Comparison of ENCODE assay signal across 18 cellular contexts in genomic region chr6:114762145-114762544, GRCh38.
A peak's percentile ranks its signal among the peaks of the same experiment; 100 is the strongest.
DNase-seq lines count a peak whose midpoint lies in the region; ATAC-seq and TF ChIP-seq lines count a peak whose summit lies in the region.
"Had no signal": no experiment of that assay in that cellular context is flagged by ENCODE, and none has a peak within 500 bp of the region (broad histone marks: within the 10 kb centered on the region; RNA-seq: fewer than 3 reads in every experiment).

No MANE protein-coding gene starts in this region.

- no peak overlapping the region for H3K9ac ChIP-seq in smooth muscle cell (ENCODE audit: low read depth)
- H3K9ac ChIP-seq: BLaER1 had no signal

- DNase-seq in NCI-H510A treated with DMSO at 0.1 percent for 48 hours (lab: John Stamatoyannopoulos, UW) (peak; percentile 49), NCI-H510A (lab: John Stamatoyannopoulos, UW) (no peak), ELF-1 (ENCODE audit: low read depth, low spot score) (peak; percentile 3), inferior parietal cortex (ENCODE audit: extremely low spot score) (peak; percentile 35), smooth muscle cell (lab: John Stamatoyannopoulos, UW; ENCODE audit: unreplicated experiment) (no peak), mucosa of gallbladder (ENCODE audit: low spot score) (no peak), cerebellar nuclear complex (lab: John Stamatoyannopoulos, UW) (no peak)
- no peak for DNase-seq in activated T-cell treated with anti-CD3 and anti-CD28 coated beads, Interleukin-2, amount 50 U/mL, for 4 hours
- DNase-seq: Calu3; CD4-positive, alpha-beta memory T cell; DMS79 treated with DMSO at 0.1 percent for 48 hours; NCI-H1092 treated with DMSO at 0.1 percent for 48 hours; NCI-H1694; Right ventricle myocardium superior; T-helper 1 cell had no signal

- H3K4me3 Mint-ChIP-seq in activated T-cell treated with anti-CD3 and anti-CD28 coated beads, Interleukin-2, amount 50 U/mL, for 4 hours = no peak overlapping the region
- H3K4me3 Mint-ChIP-seq: CD4-positive, alpha-beta memory T cell had no signal

- H3K4me1 Mint-ChIP-seq in activated T-cell treated with anti-CD3 and anti-CD28 coated beads, Interleukin-2, amount 50 U/mL, for 4 hours (ENCODE audit: low read depth) = no peaks in the 10 kb centered on the region
- H3K4me1 Mint-ChIP-seq: CD4-positive, alpha-beta memory T cell had no signal

- H3K27ac ChIP-seq in smooth muscle cell (ENCODE audit: low read depth) = no peak overlapping the region
- H3K27ac ChIP-seq: A549, BLaER1 had no signal

- H3K4me2 ChIP-seq in smooth muscle cell = no peak overlapping the region
- H3K4me2 ChIP-seq: A549, BLaER1 had no signal

- H4K20me1 ChIP-seq in smooth muscle cell (ENCODE audit: low read depth) = no peaks in the 10 kb centered on the region
- H4K20me1 ChIP-seq: BLaER1 had no signal

- 88% methylated on average over 4 of the region's 4 CpGs for WGBS in smooth muscle cell (ENCODE audit: low lambda C conversion rate)

- H3K4me1 ChIP-seq in smooth muscle cell (ENCODE audit: low read depth) = no peaks in the 10 kb centered on the region
- H3K4me1 ChIP-seq: A549, BLaER1 had no signal

- no peak overlapping the region for H3K4me3 ChIP-seq in smooth muscle cell
- H3K4me3 ChIP-seq: A549, BLaER1, K562 had no signal

- H3F3A ChIP-seq in smooth muscle cell (ENCODE audit: low read depth) = no peaks in the 10 kb centered on the region

- H3K9me3 Mint-ChIP-seq in activated T-cell treated with anti-CD3 and anti-CD28 coated beads, Interleukin-2, amount 50 U/mL, for 4 hours = peaks cover 16% of the 10 kb centered on the region

- no peak for TF ChIP-seq CTCF in smooth muscle cell (IDR thresholded peaks at IDR 0.05; ENCODE audit: borderline replicate concordance, insufficient read depth, poor library complexity, severe bottlenecking)

- no peaks in the 10 kb centered on the region for H3K36me3 ChIP-seq in smooth muscle cell (ENCODE audit: low read depth)
- H3K36me3 ChIP-seq: BLaER1 had no signal

- H3K9me3 ChIP-seq in smooth muscle cell (replicated peaks; ENCODE audit: low read depth) = no peaks in the 10 kb centered on the region
- H3K9me3 ChIP-seq: A549, BLaER1 had no signal

- H3K36me3 Mint-ChIP-seq in activated T-cell treated with anti-CD3 and anti-CD28 coated beads, Interleukin-2, amount 50 U/mL, for 4 hours (ENCODE audit: insufficient read depth) = no peaks in the 10 kb centered on the region
- H3K36me3 Mint-ChIP-seq: CD4-positive, alpha-beta memory T cell had no signal

- H3K79me2 ChIP-seq in smooth muscle cell (ENCODE audit: low read depth) = no peaks in the 10 kb centered on the region

- no peak for ATAC-seq in activated T-cell treated with anti-CD3 and anti-CD28 coated beads, Interleukin-2, amount 50 U/mL, for 4 hours
- ATAC-seq: A549, K562 had no signal

- H2AFZ ChIP-seq in smooth muscle cell (ENCODE audit: low read depth) = peak overlapping the region; percentile 61

- no peaks in the 10 kb centered on the region for H3K27me3 Mint-ChIP-seq in activated T-cell treated with anti-CD3 and anti-CD28 coated beads, Interleukin-2, amount 50 U/mL, for 4 hours (ENCODE audit: low read depth)
- H3K27me3 Mint-ChIP-seq: CD4-positive, alpha-beta memory T cell had no signal

- no peaks in the 10 kb centered on the region for H3K27me3 ChIP-seq in smooth muscle cell (ENCODE audit: low read depth)
- H3K27me3 ChIP-seq: BLaER1 had no signal

Comparison
In these comparisons a context has a peak if more than half of its experiments do, and no peak if none do; other contexts are left out.
1. DNase-seq: peak in NCI-H510A treated with DMSO at 0.1 percent for 48 hours (single experiment), ELF-1 (single experiment) and inferior parietal cortex (single experiment); none in NCI-H510A (single experiment), smooth muscle cell (single experiment), mucosa of gallbladder (single experiment), activated T-cell treated with anti-CD3 and anti-CD28 coated beads, Interleukin-2, amount 50 U/mL, for 4 hours (single experiment) and cerebellar nuclear complex (0 of 2).